Comparison of ENCODE assay signal across 26 cellular contexts in genomic region chr18:32201936-32202335, GRCh38. TPM values are rescaled to one million over a fixed set of nuclear protein-coding genes. Genes with fewer than 3 reads are reported as not detected.
"Had no signal": no experiment of that assay in that cellular context is flagged by ENCODE, and none has a peak within 500 bp of the region (broad histone marks: within the 10 kb centered on the region; RNA-seq: fewer than 3 reads in every experiment).

No MANE protein-coding gene starts in this region.

- H3K9me3 ChIP-seq: esophagus muscularis mucosa, gastrocnemius medialis, heart right ventricle, left lung, lower lobe of right lung, neutrophil, sigmoid colon, suprapubic skin, thyroid gland, upper lobe of left lung, uterus had no signal

- ATAC-seq: effector memory CD8-positive, alpha-beta T cell; gastrocnemius medialis; heart right ventricle; left lung; lower lobe of right lung; naive thymus-derived CD8-positive, alpha-beta T cell had no signal

- H3K4me1 Mint-ChIP-seq: memory B cell; naive thymus-derived CD8-positive, alpha-beta T cell had no signal

- H3K4me1 ChIP-seq: esophagus muscularis mucosa, gastrocnemius medialis, heart right ventricle, left lung, lower lobe of right lung, sigmoid colon, suprapubic skin, thyroid gland, upper lobe of left lung, uterus had no signal

- H3K27ac ChIP-seq: epithelial cell of prostate, esophagus muscularis mucosa, gastrocnemius medialis, heart right ventricle, left lung, lower lobe of right lung, neutrophil, sigmoid colon, skin epidermis, suprapubic skin, thyroid gland, upper lobe of left lung, uterus had no signal

- H3K36me3 ChIP-seq: esophagus muscularis mucosa, gastrocnemius medialis, heart right ventricle, left lung, lower lobe of right lung, neutrophil, sigmoid colon, suprapubic skin, thyroid gland, upper lobe of left lung, uterus had no signal

- H3K27me3 ChIP-seq: esophagus muscularis mucosa, gastrocnemius medialis, heart right ventricle, left lung, neutrophil, sigmoid colon, suprapubic skin, thyroid gland, upper lobe of left lung, uterus had no signal

- H3K36me3 Mint-ChIP-seq: memory B cell; mesothelial cell of epicardium; naive thymus-derived CD8-positive, alpha-beta T cell had no signal

- H3K4me3 ChIP-seq: esophagus muscularis mucosa, gastrocnemius medialis, heart right ventricle, left lung, lower lobe of right lung, sigmoid colon, skin epidermis, suprapubic skin, thyroid gland, upper lobe of left lung, uterus had no signal

- DNase-seq: effector memory CD8-positive, alpha-beta T cell; gastrocnemius medialis; heart right ventricle; hypothalamus; kidney glomerular epithelial cell; left lung; lower lobe of right lung; naive thymus-derived CD8-positive, alpha-beta T cell; posterior cingulate gyrus; sigmoid colon; stimulated activated CD4-positive, alpha-beta T cell treated with anti-CD3 and anti-CD28 coated beads, Interleukin-12 subunit alpha, Interleukin-12 subunit beta, amount 100 ng/mL, for 4 hours; stimulated activated naive CD4-positive, alpha-beta T cell; thyroid gland; upper lobe of left lung; uterus had no signal

- H3K27ac Mint-ChIP-seq: effector memory CD8-positive, alpha-beta T cell; memory B cell; mesothelial cell of epicardium; naive thymus-derived CD8-positive, alpha-beta T cell had no signal

- H3K9me3 Mint-ChIP-seq: effector memory CD8-positive, alpha-beta T cell; memory B cell; mesothelial cell of epicardium; naive thymus-derived CD8-positive, alpha-beta T cell had no signal

- H3K4me3 Mint-ChIP-seq: effector memory CD8-positive, alpha-beta T cell; memory B cell; mesothelial cell of epicardium; naive thymus-derived CD8-positive, alpha-beta T cell had no signal

RNA-seq across cellular contexts. Expression of gene MEP1B, which starts 12.1 kb away (rescaled TPM):
- total RNA-seq: chondrocyte, left lung, lower lobe of right lung, mesothelial cell of epicardium, osteocyte, pulmonary artery endothelial cell, sigmoid colon, suprapubic skin, upper lobe of left lung, uterus had no signal
- polyA plus RNA-seq: heart right ventricle; naive thymus-derived CD8-positive, alpha-beta T cell; neural cell had no signal
